Comparison of ENCODE assay signal across 11 cellular contexts in genomic region chr11:65796726-65797601, GRCh38. TPM values are rescaled to one million over a fixed set of nuclear protein-coding genes. Genes with fewer than 3 reads are reported as not detected.
"Had no signal": no experiment of that assay in that cellular context is flagged by ENCODE, and none has a peak within 500 bp of the region (broad histone marks: within the 10 kb centered on the region; RNA-seq: fewer than 3 reads in every experiment).

No MANE protein-coding gene starts in this region.

- H3K4me1 ChIP-seq: tibial nerve had no signal

- H3K36me3 ChIP-seq: cardiac muscle cell, tibial nerve had no signal

- H3K4me3 ChIP-seq: cardiac muscle cell, tibial nerve had no signal

- ATAC-seq: stimulated activated effector memory CD8-positive, alpha-beta T cell treated with anti-CD3 and anti-CD28 coated beads, Interleukin-12 subunit alpha, Interleukin-12 subunit beta, amount 100 ng/mL, for 72 hours had no signal

- H3K27ac Mint-ChIP-seq: T-helper 2 cell treated with Interferon-gamma antibody and Interleukin-4, amounts not matched to agents 5 μg/mL and 100 μg/mL, for 36 hours had no signal

- H3K4me3 Mint-ChIP-seq: stimulated activated effector memory CD8-positive, alpha-beta T cell treated with anti-CD3 and anti-CD28 coated beads, Interleukin-12 subunit alpha, Interleukin-12 subunit beta, amount 100 ng/mL, for 72 hours; T-helper 2 cell treated with Interferon-gamma antibody and Interleukin-4, amounts not matched to agents 5 μg/mL and 100 μg/mL, for 36 hours had no signal

- H3K9me3 ChIP-seq: tibial nerve had no signal

- H3K27ac ChIP-seq: cardiac muscle cell, tibial nerve had no signal

- DNase-seq: activated naive CD4-positive, alpha-beta T cell treated with Interleukin-2 at 50 U/mL for 16 hours; activated T-cell treated with anti-CD3 and anti-CD28 coated beads for 4 hours; midbrain; stimulated activated CD4-positive, alpha-beta T cell treated with anti-CD3 and anti-CD28 coated beads, Interleukin-12 subunit alpha, Interleukin-12 subunit beta, amount 100 ng/mL, for 4 hours; stimulated activated CD4-positive, alpha-beta T cell treated with anti-CD3 and anti-CD28 coated beads, Interleukin-2, amount 100 ng/mL, for 24 hours had no signal

- H3K36me3 Mint-ChIP-seq: stimulated activated effector memory CD8-positive, alpha-beta T cell treated with anti-CD3 and anti-CD28 coated beads, Interleukin-12 subunit alpha, Interleukin-12 subunit beta, amount 100 ng/mL, for 72 hours had no signal

- H3K9me3 Mint-ChIP-seq: stimulated activated effector memory CD8-positive, alpha-beta T cell treated with anti-CD3 and anti-CD28 coated beads, Interleukin-12 subunit alpha, Interleukin-12 subunit beta, amount 100 ng/mL, for 72 hours; T-helper 2 cell treated with Interferon-gamma antibody and Interleukin-4, amounts not matched to agents 5 μg/mL and 100 μg/mL, for 36 hours had no signal

- H3K27me3 ChIP-seq: cardiac muscle cell had no signal

RNA-seq across cellular contexts. Expression of gene OVOL1, which starts 10.1 kb away (rescaled TPM):
- total RNA-seq: dermis microvascular lymphatic vessel endothelial cell, myocyte, tibial nerve had no signal
